ENCODE assay signal across 36 cellular contexts in genomic region chr3:130463221-130463620, GRCh38. TPM values are rescaled to one million over a fixed set of nuclear protein-coding genes. Genes with fewer than 3 reads are reported as not detected.
"Had no signal": no experiment of that assay in that cellular context is flagged by ENCODE, and none has a peak within 500 bp of the region (broad histone marks: within the 10 kb centered on the region; RNA-seq: fewer than 3 reads in every experiment).

No MANE protein-coding gene starts in this region.

- H3K9me3 ChIP-seq: adrenal gland, ascending aorta had no signal

- ATAC-seq: activated CD8-positive, alpha-beta T cell treated with anti-CD3 and anti-CD28 coated beads for 36 hours; activated naive CD4-positive, alpha-beta T cell treated with anti-CD3 and anti-CD28 coated beads, Interleukin-2, amount 50 U/mL, for 72 hours; activated T-cell treated with anti-CD3 and anti-CD28 coated beads, Interleukin-2, amount 50 U/mL, for 4 hours; activated T-cell treated with anti-CD3 and anti-CD28 coated beads, Interleukin-2, amount 50 U/mL, for 72 hours; activated T-helper 17 cell treated with anti-CD3 and anti-CD28 coated beads, Interleukin-2, amount 50 U/mL, for 72 hours had no signal

- H3K27ac ChIP-seq: adrenal gland, ascending aorta, cardiac muscle cell, VCaP had no signal

- H3K4me1 ChIP-seq: adrenal gland, ascending aorta had no signal

- H3K4me3 ChIP-seq: adrenal gland, ascending aorta, cardiac muscle cell had no signal

- FAIRE-seq: bronchial epithelial cell, TTC549 had no signal

- H3K27me3 ChIP-seq: adrenal gland, ascending aorta had no signal

- DNase-seq: activated B cell treated with CpG ODN at 0.5 μM for 24 hours; activated CD4-positive, alpha-beta memory T cell treated with anti-CD3 and anti-CD28 coated beads for 36 hours; activated CD4-positive, alpha-beta T cell treated with anti-CD3 and anti-CD28 coated beads for 4 hours; activated CD4-positive, alpha-beta T cell treated with anti-CD3 and anti-CD28 coated beads, Interleukin-2, amount 50 U/mL, for 1 hour; activated CD4-positive, alpha-beta T cell treated with anti-CD3 and anti-CD28 coated beads, Interleukin-2, amount 50 U/mL, for 4 hours; activated CD4-positive, CD25-positive, alpha-beta regulatory T cell treated with anti-CD3 and anti-CD28 coated beads, Interleukin-2, amount 50 U/mL, for 72 hours; activated CD8-positive, alpha-beta memory T cell treated with anti-CD3 and anti-CD28 coated beads, Interleukin-2, amount 50 U/mL, for 4 hours; activated CD8-positive, alpha-beta T cell treated with anti-CD3 and anti-CD28 coated beads for 36 hours; activated effector memory CD4-positive, alpha-beta T cell treated with anti-CD3 and anti-CD28 coated beads, Interleukin-2, amount 50 U/mL, for 16 hours; activated gamma-delta T cell treated with Interleukin-2 at 50 U/mL for 16 hours; activated naive CD4-positive, alpha-beta T cell; activated naive CD4-positive, alpha-beta T cell treated with anti-CD3 and anti-CD28 coated beads for 36 hours; activated naive CD4-positive, alpha-beta T cell treated with anti-CD3 and anti-CD28 coated beads, Interleukin-2, amount 50 U/mL, for 16 hours; activated naive CD8-positive, alpha-beta T cell treated with anti-CD3 and anti-CD28 coated beads for 36 hours; activated T-cell treated with anti-CD3 and anti-CD28 coated beads for 4 hours; activated T-cell treated with anti-CD3 and anti-CD28 coated beads, Interleukin-2, amount 50 U/mL, for 1 hour; activated T-cell treated with anti-CD3 and anti-CD28 coated beads, Interleukin-2, amount 50 U/mL, for 4 hours; activated T-cell treated with anti-CD3 and anti-CD28 coated beads, Interleukin-2, amount 50 U/mL, for 72 hours; adrenal gland; amniotic stem cell; anterior cingulate cortex; caudate nucleus; cerebellar nuclear complex; T-helper 2 cell; T-helper 9 cell had no signal

- H3K36me3 ChIP-seq: adrenal gland, ascending aorta, cardiac muscle cell had no signal

RNA-seq across cellular contexts. Expression of gene COL6A6, which starts 53.8 kb away (rescaled TPM):
- total RNA-seq: activated B cell treated with CpG ODN at 0.5 μM for 24 hours; activated CD4-positive, alpha-beta memory T cell treated with anti-CD3 and anti-CD28 coated beads for 36 hours; activated CD4-positive, alpha-beta T cell treated with anti-CD3 and anti-CD28 coated beads, Interleukin-2, amount 10 ng/mL, durations not matched to agents 24 days and 14 days; activated CD8-positive, alpha-beta memory T cell treated with anti-CD3 and anti-CD28 coated beads for 36 hours; activated CD8-positive, alpha-beta T cell treated with anti-CD3 and anti-CD28 coated beads for 36 hours; activated naive CD4-positive, alpha-beta T cell treated with anti-CD3 and anti-CD28 coated beads for 36 hours; activated naive CD4-positive, alpha-beta T cell treated with anti-CD3 and anti-CD28 coated beads, Interleukin-2, amount 50 U/mL, for 72 hours; activated naive CD8-positive, alpha-beta T cell treated with anti-CD3 and anti-CD28 coated beads for 36 hours; activated T-cell treated with anti-CD3 and anti-CD28 coated beads, Interleukin-2, amount 50 U/mL, for 4 hours; activated T-cell treated with anti-CD3 and anti-CD28 coated beads, Interleukin-2, amount 50 U/mL, for 72 hours; activated T-helper 1 cell treated with anti-CD3 and anti-CD28 coated beads, Interleukin-12 subunit alpha, Interleukin-12 subunit beta, Interleukin-2, Interleukin-4 antibody, amounts not matched to agents 30 ng/mL and 10 ng/mL and 1 ng/mL, durations not matched to agents 14 hours and 24 hours and 36 hours; activated T-helper 17 cell treated with anti-CD3 and anti-CD28 coated beads, Interleukin-2, amount 50 U/mL, for 72 hours; ascending aorta; chondrocyte had no signal
